In the genomic region with DNA sequence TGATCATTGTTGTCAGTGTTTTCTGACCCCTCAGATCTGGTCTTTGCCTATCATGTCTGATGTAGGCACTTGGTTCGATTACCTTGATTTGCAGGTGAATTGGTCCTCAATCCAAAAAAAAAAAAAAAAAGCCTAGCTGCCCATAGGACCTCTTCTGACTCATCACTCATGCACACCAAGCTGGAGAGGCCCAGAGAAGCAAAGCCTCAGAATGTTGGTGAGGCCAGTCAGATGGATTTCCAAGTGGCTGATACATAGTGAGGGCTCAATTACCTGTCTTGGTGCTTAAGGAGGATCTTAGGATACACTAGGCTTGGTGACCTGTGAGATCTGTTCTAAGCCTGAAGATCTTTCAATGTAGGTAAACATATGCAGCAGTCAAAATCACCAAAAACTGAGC, we compare ENCODE assay signal across 18 cellular contexts.
DNase-seq lines count a peak whose midpoint lies in the region; ATAC-seq and TF ChIP-seq lines count a peak whose summit lies in the region.
"Had no signal": no experiment of that assay in that cellular context is flagged by ENCODE, and none has a peak within 500 bp of the region (broad histone marks: within the 10 kb centered on the region; RNA-seq: fewer than 3 reads in every experiment).

No MANE protein-coding gene starts in this region.

- ATAC-seq in RWPE2 (ENCODE audit: low read depth): peak; percentile 61; the same call in 1 of the 3 replicates
- ATAC-seq in left colon: no peak
- ATAC-seq in GM23338: no peak
- ATAC-seq: activated naive CD4-positive, alpha-beta T cell treated with anti-CD3 and anti-CD28 coated beads, Interleukin-2, amount 50 U/mL, for 72 hours; stimulated activated memory B cell treated with anti-CD40 and anti-IgM and Interleukin-4, amounts not matched to agents 10 μg/mL and 1 μg/mL and 100 μg/mL, for 72 hours had no signal

- no peaks in the 10 kb centered on the region for H3K79me2 ChIP-seq in osteoblast (ENCODE audit: insufficient read depth, low read length)
- no peaks in the 10 kb centered on the region for H3K79me2 ChIP-seq in GM23338 (replicated peaks; ENCODE audit: insufficient read depth)

- H3K27ac Mint-ChIP-seq in endothelial cell (ENCODE audit: unreplicated experiment): peak overlapping the region; percentile 90
- H3K27ac Mint-ChIP-seq in GM23338: no peak overlapping the region
- H3K27ac Mint-ChIP-seq: activated naive CD4-positive, alpha-beta T cell treated with anti-CD3 and anti-CD28 coated beads, Interleukin-2, amount 50 U/mL, for 72 hours; stimulated activated memory B cell treated with anti-CD40 and anti-IgM and Interleukin-4, amounts not matched to agents 10 μg/mL and 1 μg/mL and 100 μg/mL, for 72 hours; T-helper 2 cell treated with Interferon-gamma antibody and Interleukin-4, amounts not matched to agents 5 μg/mL and 100 μg/mL, for 36 hours had no signal

- H3K27ac ChIP-seq in RWPE2 (ENCODE audit: poor library complexity, severe bottlenecking): no peak overlapping the region
- no peak overlapping the region for H3K27ac ChIP-seq in osteoblast (ENCODE audit: low read depth, low read length)
- no peak overlapping the region for H3K27ac ChIP-seq in GM23338 (ENCODE audit: low read depth)
- H3K27ac ChIP-seq in mesenchymal stem cell (ENCODE audit: low read length, poor library complexity, severe bottlenecking): no peak overlapping the region

- no peak overlapping the region for H2BK15ac ChIP-seq in mesenchymal stem cell (ENCODE audit: low read depth, poor library complexity, severe bottlenecking)

- no peak overlapping the region for H3K9ac ChIP-seq in mesenchymal stem cell (ENCODE audit: low read length)

- peaks cover 18% of the 10 kb centered on the region for H3K4me1 Mint-ChIP-seq in endothelial cell (ENCODE audit: unreplicated experiment)
- peaks cover 11% of the 10 kb centered on the region for H3K4me1 Mint-ChIP-seq in GM23338
- H3K4me1 Mint-ChIP-seq: stimulated activated memory B cell treated with anti-CD40 and anti-IgM and Interleukin-4, amounts not matched to agents 10 μg/mL and 1 μg/mL and 100 μg/mL, for 72 hours had no signal

- H3K27me3 Mint-ChIP-seq in endothelial cell (ENCODE audit: unreplicated experiment): peaks cover 13% of the 10 kb centered on the region
- H3K27me3 Mint-ChIP-seq in GM23338 (ENCODE audit: insufficient read depth, low read depth, poor library complexity): peaks cover 2% of the 10 kb centered on the region
- H3K27me3 Mint-ChIP-seq: stimulated activated memory B cell treated with anti-CD40 and anti-IgM and Interleukin-4, amounts not matched to agents 10 μg/mL and 1 μg/mL and 100 μg/mL, for 72 hours had no signal

- TF ChIP-seq CTCF in RWPE2 (IDR thresholded peaks at IDR 0.05; ENCODE audit: poor library complexity, severe bottlenecking) (no peak), endothelial cell (IDR thresholded peaks at IDR 0.05; ENCODE audit: unreplicated experiment) (no peak), osteoblast (IDR thresholded peaks at IDR 0.05; ENCODE audit: extremely low read depth, low read depth, low read length) (no peak), GM23338 (conservative IDR thresholded peaks at IDR 0.05; ENCODE audit: low read depth in 2 of 2) (no peak)

- H3K23ac ChIP-seq in mesenchymal stem cell (ENCODE audit: low read length in 2 of 2): no peak overlapping the region

- H2AK5ac ChIP-seq in mesenchymal stem cell (ENCODE audit: low read length, severe bottlenecking): no peak overlapping the region

- H3K4ac ChIP-seq in mesenchymal stem cell (ENCODE audit: low read depth in 1 of 2, low read length in 2 of 2): no peak overlapping the region

- no peak overlapping the region for H4K91ac ChIP-seq in mesenchymal stem cell (ENCODE audit: low read length)

- WGBS in mesenchymal stem cell: 93% methylated on average over 1 of the region's 1 CpG

- H2AFZ ChIP-seq in osteoblast (ENCODE audit: low read length) (no peak overlapping the region), GM23338 (no peak overlapping the region), mesenchymal stem cell (ENCODE audit: low read depth, low read length) (no peak overlapping the region)

- no peak overlapping the region for H3K14ac ChIP-seq in mesenchymal stem cell (ENCODE audit: low read length in 2 of 2)

- peaks cover 62% of the 10 kb centered on the region for H3K36me3 Mint-ChIP-seq in endothelial cell (ENCODE audit: low read depth, unreplicated experiment)
- peaks cover 6% of the 10 kb centered on the region for H3K36me3 Mint-ChIP-seq in GM23338 (ENCODE audit: low read depth)

- no peak overlapping the region for H2BK5ac ChIP-seq in mesenchymal stem cell (ENCODE audit: low read depth, low read length, poor library complexity, severe bottlenecking)

- no peaks in the 10 kb centered on the region for H3K27me3 ChIP-seq in RWPE2 (ENCODE audit: insufficient read depth, poor library complexity, severe bottlenecking)
- H3K27me3 ChIP-seq in osteoblast (ENCODE audit: insufficient read depth, low read length): no peaks in the 10 kb centered on the region
- H3K27me3 ChIP-seq in GM23338 (ENCODE audit: insufficient read depth): no peaks in the 10 kb centered on the region
- H3K27me3 ChIP-seq in mesenchymal stem cell (ENCODE audit: control insufficient read depth in 1 of 2, insufficient read depth in 1 of 2, low read length in 2 of 2): no peaks in the 10 kb centered on the region

- no peaks in the 10 kb centered on the region for H3K9me3 ChIP-seq in RWPE2 (ENCODE audit: severe bottlenecking)
- H3K9me3 ChIP-seq in osteoblast (ENCODE audit: low read depth, low read length): no peaks in the 10 kb centered on the region
- peaks cover 5% of the 10 kb centered on the region for H3K9me3 ChIP-seq in mesenchymal stem cell (ENCODE audit: control insufficient read depth, low read length)

- H3K4me1 ChIP-seq in RWPE2 (ENCODE audit: insufficient read depth, poor library complexity, severe bottlenecking): no peaks in the 10 kb centered on the region
- H3K4me1 ChIP-seq in osteoblast (ENCODE audit: insufficient read depth, low read length): peaks cover 4% of the 10 kb centered on the region
- 0 out of 2 replicates have a peak, but pooled peaks cover 6% of the 10 kb centered on the region for H3K4me1 ChIP-seq in GM23338 (ENCODE audit: insufficient read depth)
- H3K4me1 ChIP-seq in mesenchymal stem cell (ENCODE audit: control insufficient read depth, insufficient read depth, low read depth, low read length): no peaks in the 10 kb centered on the region

- H4K20me1 ChIP-seq in osteoblast (ENCODE audit: insufficient read depth, low read length) (no peaks in the 10 kb centered on the region), GM23338 (replicated peaks; ENCODE audit: insufficient read depth) (no peaks in the 10 kb centered on the region)

- 0 out of 2 replicates have a peak, but pooled peaks cover 7% of the 10 kb centered on the region for H3K9me2 ChIP-seq in GM23338 (ENCODE audit: insufficient read depth)

- H3K18ac ChIP-seq in mesenchymal stem cell (ENCODE audit: low read depth in 1 of 2, low read length in 2 of 2): no peak overlapping the region

- H3K4me3 Mint-ChIP-seq in endothelial cell (ENCODE audit: unreplicated experiment) (peak overlapping the region; percentile 17), GM23338 (no peak overlapping the region)
- H3K4me3 Mint-ChIP-seq: stimulated activated memory B cell treated with anti-CD40 and anti-IgM and Interleukin-4, amounts not matched to agents 10 μg/mL and 1 μg/mL and 100 μg/mL, for 72 hours; T-helper 2 cell treated with Interferon-gamma antibody and Interleukin-4, amounts not matched to agents 5 μg/mL and 100 μg/mL, for 36 hours had no signal

- H3K79me1 ChIP-seq in mesenchymal stem cell (replicated peaks; ENCODE audit: low read length, poor library complexity, severe bottlenecking): peaks cover 17% of the 10 kb centered on the region

- H3K9me3 Mint-ChIP-seq in endothelial cell (ENCODE audit: unreplicated experiment): no peaks in the 10 kb centered on the region
- peaks cover 9% of the 10 kb centered on the region; the same call in 2 of the 3 replicates for H3K9me3 Mint-ChIP-seq in GM23338
- H3K9me3 Mint-ChIP-seq: activated naive CD4-positive, alpha-beta T cell treated with anti-CD3 and anti-CD28 coated beads, Interleukin-2, amount 50 U/mL, for 72 hours; stimulated activated memory B cell treated with anti-CD40 and anti-IgM and Interleukin-4, amounts not matched to agents 10 μg/mL and 1 μg/mL and 100 μg/mL, for 72 hours; T-helper 2 cell treated with Interferon-gamma antibody and Interleukin-4, amounts not matched to agents 5 μg/mL and 100 μg/mL, for 36 hours had no signal

- no peak overlapping the region for H2BK120ac ChIP-seq in mesenchymal stem cell (ENCODE audit: low read depth, low read length)

- H3K36me3 ChIP-seq in RWPE2 (ENCODE audit: low read depth): peaks cover 56% of the 10 kb centered on the region
- H3K36me3 ChIP-seq in osteoblast (ENCODE audit: insufficient read depth, low read length): peaks cover 33% of the 10 kb centered on the region
- H3K36me3 ChIP-seq in GM23338 (ENCODE audit: insufficient read depth): no peaks in the 10 kb centered on the region; the same call in 1 of the 2 replicates
- peaks cover 19 to 42% of the 10 kb centered on the region in 2 experiments for H3K36me3 ChIP-seq in mesenchymal stem cell (ENCODE audit: control insufficient read depth in 1 of 2, insufficient read depth in 2 of 2, low read depth in 1 of 2, low read length in 2 of 2)

- H4K8ac ChIP-seq in mesenchymal stem cell (ENCODE audit: low read length): no peak overlapping the region

- H3F3A ChIP-seq in GM23338 (replicated peaks; ENCODE audit: low read depth): no peaks in the 10 kb centered on the region

- no peak overlapping the region for H3K4me2 ChIP-seq in osteoblast (ENCODE audit: insufficient read depth, low read length)
- no peak overlapping the region for H3K4me2 ChIP-seq in GM23338
- no peak overlapping the region for H3K4me2 ChIP-seq in mesenchymal stem cell (ENCODE audit: low read length, poor library complexity, severe bottlenecking)

- intact Hi-C loops in left colon (cut with DNase I, micrococcal nuclease): no loop called here

- H2BK12ac ChIP-seq in mesenchymal stem cell (ENCODE audit: low read length in 2 of 2): no peak overlapping the region

- DNase-seq in AG08396 (ENCODE audit: low spot score) (peak; percentile 39), RWPE2 (ENCODE audit: low spot score) (no peak), endothelial cell (ENCODE audit: low spot score) (no peak), osteoblast (ENCODE audit: insufficient read length, low spot score, missing footprints) (peak; percentile 90), left colon (no peak), GM23338 (ENCODE audit: low spot score) (no peak), COLO829 (ENCODE audit: low spot score) (no peak), mesenchymal stem cell (no peak)
- DNase-seq: ACHN, glutamatergic neuron, kidney, NCI-H2081 treated with DMSO at 0.1 percent for 48 hours, NCI-H524 treated with DMSO at 0.1 percent for 48 hours, occipital lobe, SHP77 treated with DMSO at 0.1 percent for 48 hours had no signal

- H3K4me3 ChIP-seq in RWPE2 (ENCODE audit: severe bottlenecking) (no peak overlapping the region), osteoblast (ENCODE audit: insufficient read depth, low read length) (no peak overlapping the region), GM23338 (no peak overlapping the region), mesenchymal stem cell (ENCODE audit: insufficient read depth in 1 of 2, low read depth in 1 of 2, low read length in 2 of 2) (no peak overlapping the region)

TF ChIP-seq in GM23338, 12 proteins besides CTCF, POLR2A, EP300 and RAD21 (continues in another document):
- TF ChIP-seq NANOG (IDR thresholded peaks at IDR 0.05; ENCODE audit: borderline replicate concordance): no peak
- TF ChIP-seq POLR2AphosphoS5 (IDR thresholded peaks at IDR 0.05; ENCODE audit: low read depth): no peak

Comparison
In these comparisons a context has a peak if more than half of its experiments do, and no peak if none do; other contexts are left out.
1. DNase-seq: peak in AG08396 (single experiment) and osteoblast (single experiment); none in RWPE2 (single experiment), endothelial cell (single experiment), left colon (0 of 2), GM23338 (single experiment), COLO829 (single experiment) and mesenchymal stem cell (single experiment).